8 cellular contexts compared by ENCODE assay signal in the genomic region with DNA sequence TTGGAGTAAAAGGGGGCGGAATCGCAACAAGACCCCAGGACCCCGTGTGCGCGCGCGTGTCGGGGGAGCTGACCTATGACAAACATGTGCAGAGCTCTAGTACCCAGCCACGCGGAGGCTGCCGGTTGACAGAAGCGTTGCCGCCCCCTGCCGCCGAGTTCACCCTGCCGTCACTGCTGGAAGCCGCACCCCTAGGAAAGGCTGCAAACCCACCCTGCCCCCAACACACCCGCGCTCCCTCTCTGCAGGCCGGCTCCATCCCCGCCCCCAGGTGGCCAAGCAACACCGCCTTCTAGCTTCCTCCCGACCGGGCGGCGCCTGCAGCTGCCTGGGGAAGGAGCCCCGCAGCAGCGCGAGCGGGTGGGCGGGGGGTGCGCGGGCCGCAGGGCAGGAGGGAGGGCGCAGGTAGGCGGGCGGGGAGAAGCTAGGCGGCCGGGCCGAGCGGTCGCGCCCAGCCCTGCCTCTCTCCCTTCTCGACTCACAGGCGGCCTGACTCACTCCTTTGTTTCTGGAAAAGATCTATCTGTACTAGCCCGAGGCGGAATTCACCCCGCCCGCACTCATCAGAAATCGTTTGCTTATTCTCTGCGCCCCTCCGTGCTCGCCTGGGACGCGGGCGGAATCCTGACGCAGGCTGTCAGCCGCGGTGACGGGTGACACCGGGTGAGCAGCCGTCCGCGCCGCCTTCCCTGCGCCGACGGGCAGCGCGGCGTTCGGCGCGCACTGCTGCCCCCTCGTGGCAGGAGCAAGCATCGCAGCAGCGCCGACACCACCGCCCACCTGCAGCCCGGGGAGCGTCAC.
DNase-seq lines count a peak whose midpoint lies in the region; ATAC-seq and TF ChIP-seq lines count a peak whose summit lies in the region.

No MANE protein-coding gene starts in this region.

- DNase-seq in BE2C (peak; percentile 99), NCI-H510A (lab: John Stamatoyannopoulos, UW) (peak; percentile 79), choroid plexus epithelial cell (ENCODE audit: low read depth) (peak; percentile 94)
- peak; percentile 83 to 84 for DNase-seq in activated CD4-positive, alpha-beta T cell treated with anti-CD3 and anti-CD28 coated beads for 24 hours (ENCODE audit: low read depth in 2 of 2)
- peak; percentile 64 to 88 (median 82) for DNase-seq in stimulated activated CD4-positive, alpha-beta T cell treated with anti-CD3 and anti-CD28 coated beads, Interleukin-1b, Interleukin-23, amount 100 ng/mL, for 24 hours (ENCODE audit: low read depth in 4 of 4, low spot score in 1 of 4)

- H3K9me3 ChIP-seq in BE2C = no peaks in the 10 kb centered on the region

- ATAC-seq in GM19324 (IDR thresholded peaks at IDR 0.05; ENCODE audit: low FRiP score, unreplicated experiment) = peak; percentile 94
- peak; percentile 87 for ATAC-seq in HG03457 (IDR thresholded peaks at IDR 0.05; ENCODE audit: unreplicated experiment)

- TF ChIP-seq CTCF in BE2C (IDR thresholded peaks at IDR 0.05; ENCODE audit: low read depth, low read length) = peak; percentile 90
- peak; percentile 74 for TF ChIP-seq CTCF in choroid plexus epithelial cell (conservative IDR thresholded peaks at IDR 0.05; ENCODE audit: low read depth, low read length)

- peak overlapping the region; percentile 75 for H3K4me3 ChIP-seq in BE2C (ENCODE audit: low read depth, low read length)
- peak overlapping the region; percentile 69 for H3K4me3 ChIP-seq in choroid plexus epithelial cell (ENCODE audit: low read depth, low read length)

- no peaks in the 10 kb centered on the region for H3K36me3 ChIP-seq in BE2C

- peaks cover 11% of the 10 kb centered on the region for H3K4me1 ChIP-seq in BE2C

- H3K27me3 ChIP-seq in BE2C = no peaks in the 10 kb centered on the region
- no peaks in the 10 kb centered on the region for H3K27me3 ChIP-seq in layer of hippocampus (ENCODE audit: control insufficient read depth, insufficient read depth, low read length)

- peak overlapping the region; percentile 64 for H3K27ac ChIP-seq in layer of hippocampus (ENCODE audit: low read depth, low read length)

Comparison
In these comparisons a context has a peak if more than half of its experiments do, and no peak if none do; other contexts are left out.
1. Peak in every context shown above with its lines: DNase-seq, ATAC-seq, H3K4me3 ChIP-seq and H3K27ac ChIP-seq.